In genomic region chr19:19538767-19539166, GRCh38 we compare ENCODE assay signal across 10 cellular contexts. TPM values are rescaled to one million over a fixed set of nuclear protein-coding genes. Genes with fewer than 3 reads are reported as not detected.
DNase-seq lines count a peak whose midpoint lies in the region; ATAC-seq, FAIRE-seq and TF ChIP-seq lines count a peak whose summit lies in the region.
"Had no signal": no experiment of that assay in that cellular context is flagged by ENCODE, and none has a peak within 500 bp of the region (broad histone marks: within the 10 kb centered on the region; RNA-seq: fewer than 3 reads in every experiment).

No MANE protein-coding gene starts in this region.

- H3K9me3 ChIP-seq in CD8-positive, alpha-beta T cell (ENCODE audit: low read length), result no peaks in the 10 kb centered on the region
- H3K9me3 ChIP-seq in astrocyte (ENCODE audit: insufficient read depth, low read depth, low read length), result no peaks in the 10 kb centered on the region
- H3K9me3 ChIP-seq: body of pancreas, mucosa of descending colon had no signal

- TF ChIP-seq CTCF in CD8-positive, alpha-beta T cell (IDR thresholded peaks at IDR 0.05), result no peak
- no peak for TF ChIP-seq CTCF in astrocyte (IDR thresholded peaks at IDR 0.05; ENCODE audit: insufficient read depth, low read depth, low read length)
- no peak for TF ChIP-seq CTCF in nephron (IDR thresholded peaks at IDR 0.05; ENCODE audit: unreplicated experiment in 3 of 3)
- no peak for TF ChIP-seq CTCF in HFFc6 (IDR thresholded peaks at IDR 0.05)

- peaks cover 5% of the 10 kb centered on the region for H4K20me1 ChIP-seq in astrocyte (ENCODE audit: insufficient read depth, low read length)

- no peak overlapping the region for H3K27ac ChIP-seq in CD8-positive, alpha-beta T cell (ENCODE audit: low read depth, low read length)
- H3K27ac ChIP-seq in astrocyte (ENCODE audit: low read depth, low read length), result no peak overlapping the region
- H3K27ac ChIP-seq: body of pancreas had no signal

- no peaks in the 10 kb centered on the region for H3K36me3 ChIP-seq in CD8-positive, alpha-beta T cell (ENCODE audit: insufficient read depth, low read length)
- H3K36me3 ChIP-seq in H7 (replicated peaks; ENCODE audit: control insufficient read depth, insufficient read depth, low read length) (no peaks in the 10 kb centered on the region), astrocyte (ENCODE audit: insufficient read depth, low read length) (no peaks in the 10 kb centered on the region)

- H3K36me3 Mint-ChIP-seq in CD8-positive, alpha-beta T cell, result no peaks in the 10 kb centered on the region
- H3K36me3 Mint-ChIP-seq in astrocyte (ENCODE audit: low read depth, unreplicated experiment) (peaks cover 8% of the 10 kb centered on the region), nephron (ENCODE audit: low read depth) (no peaks in the 10 kb centered on the region), HFFc6 (ENCODE audit: low read depth) (no peaks in the 10 kb centered on the region)

- H3K4me2 ChIP-seq in astrocyte (ENCODE audit: low read length), result peak overlapping the region; percentile 72

- H3K9me3 Mint-ChIP-seq in CD8-positive, alpha-beta T cell, result no peaks in the 10 kb centered on the region
- H3K9me3 Mint-ChIP-seq in astrocyte (ENCODE audit: unreplicated experiment) (peaks cover 2% of the 10 kb centered on the region), nephron (no peaks in the 10 kb centered on the region), HFFc6 (no peaks in the 10 kb centered on the region)

- no peak for ATAC-seq in CD8-positive, alpha-beta T cell

- no peaks in the 10 kb centered on the region for H3K79me2 ChIP-seq in astrocyte (ENCODE audit: insufficient read depth, low read length)

- peak overlapping the region; percentile 34 for H3K4me3 ChIP-seq in CD8-positive, alpha-beta T cell (ENCODE audit: low read depth, low read length)
- H3K4me3 ChIP-seq in H7 (ENCODE audit: insufficient read depth, low read depth, low read length), result peak overlapping the region; percentile 50; the same call in 1 of the 2 replicates
- no peak overlapping the region for H3K4me3 ChIP-seq in astrocyte (ENCODE audit: insufficient read depth, low read depth, low read length)
- H3K4me3 ChIP-seq: body of pancreas, mucosa of descending colon had no signal

- no peak overlapping the region for H2AFZ ChIP-seq in astrocyte (ENCODE audit: low read depth, low read length)

- no peaks in the 10 kb centered on the region for H3K27me3 ChIP-seq in CD8-positive, alpha-beta T cell (ENCODE audit: insufficient read depth, low read length)
- peaks cover 27% of the 10 kb centered on the region for H3K27me3 ChIP-seq in H7 (ENCODE audit: control insufficient read depth, insufficient read depth, low read length)
- peaks cover 22% of the 10 kb centered on the region for H3K27me3 ChIP-seq in astrocyte (ENCODE audit: insufficient read depth, low read length)

- H3K27me3 Mint-ChIP-seq in CD8-positive, alpha-beta T cell (ENCODE audit: low read depth), result no peaks in the 10 kb centered on the region
- peaks cover 17% of the 10 kb centered on the region for H3K27me3 Mint-ChIP-seq in astrocyte (ENCODE audit: low read depth, unreplicated experiment)
- H3K27me3 Mint-ChIP-seq in nephron (ENCODE audit: low read depth), result peaks cover 9% of the 10 kb centered on the region
- peaks cover 11% of the 10 kb centered on the region for H3K27me3 Mint-ChIP-seq in HFFc6 (ENCODE audit: insufficient read depth)

- H3K4me3 Mint-ChIP-seq in CD8-positive, alpha-beta T cell, result peak overlapping the region; percentile 62
- peak overlapping the region; percentile 20 for H3K4me3 Mint-ChIP-seq in astrocyte (ENCODE audit: unreplicated experiment)
- H3K4me3 Mint-ChIP-seq in nephron, result peak overlapping the region; percentile 73 to 82 (median 75)
- H3K4me3 Mint-ChIP-seq in HFFc6, result no peak overlapping the region

- CTCF ChIA-PET in CD8-positive, alpha-beta T cell (lab: Charles Lee), result interaction anchor here (0.6 kb wide), 1 partner anchor 87 kb away, joined by 4 read pairs; no protein-coding TSS in a partner anchor

- peaks cover 27% of the 10 kb centered on the region for H3K4me1 Mint-ChIP-seq in CD8-positive, alpha-beta T cell (ENCODE audit: low read depth)
- H3K4me1 Mint-ChIP-seq in astrocyte (ENCODE audit: low read depth, unreplicated experiment), result peaks cover 13% of the 10 kb centered on the region
- peaks cover 14% of the 10 kb centered on the region for H3K4me1 Mint-ChIP-seq in nephron
- no peaks in the 10 kb centered on the region for H3K4me1 Mint-ChIP-seq in HFFc6 (ENCODE audit: low read depth)

- no peak overlapping the region for H3K27ac Mint-ChIP-seq in CD8-positive, alpha-beta T cell
- H3K27ac Mint-ChIP-seq in astrocyte (ENCODE audit: unreplicated experiment) (peak overlapping the region; percentile 34), nephron (no peak overlapping the region), HFFc6 (no peak overlapping the region)

- DNase-seq in CD8-positive, alpha-beta T cell, result no peak
- no peak for DNase-seq in H7
- DNase-seq in astrocyte (ENCODE audit: low read depth), result no peak
- no peak for DNase-seq in D341Med (ENCODE audit: low spot score)
- DNase-seq in AG08395 (ENCODE audit: low spot score), result no peak
- DNase-seq in HFFc6, result no peak
- DNase-seq: RPMI8226 had no signal

- POLR2A ChIA-PET in CD8-positive, alpha-beta T cell (lab: Charles Lee), result no interaction called here

- H3K9ac ChIP-seq in astrocyte (ENCODE audit: low read length), result no peak overlapping the region

- no peak for FAIRE-seq in astrocyte (lab: Jason Lieb, UNC)

- H3K4me1 ChIP-seq in CD8-positive, alpha-beta T cell (ENCODE audit: insufficient read depth, low read length), result peaks cover 39% of the 10 kb centered on the region
- H3K4me1 ChIP-seq in astrocyte (ENCODE audit: insufficient read depth, low read length), result peaks cover 4% of the 10 kb centered on the region

- intact Hi-C loops in CD8-positive, alpha-beta T cell (cut with DNase I, micrococcal nuclease), result loop anchor here in 1 of 2 experiments (5.0 to 10.0 kb wide), 2 partner anchors 196 to 629 kb away; partner anchors contain the start of genes ZNF14 and ZNF486

RNA-seq across cellular contexts. Expression of gene CILP2, which starts 0.7 kb away (rescaled TPM):
- under 1 TPM; 0.71 to 0.81 TPM for total RNA-seq in CD8-positive, alpha-beta T cell
- 4.4 and 7.0 TPM in 2 replicates for total RNA-seq in H7 (2014; rRNA removed; shearing (Covaris generic))
- 3.9 and 6.0 TPM in 2 replicates for total RNA-seq in astrocyte
- under 1 TPM; 0.09 to 0.28 (median 0.15) TPM for total RNA-seq in HFFc6 (2021; fragmentation: NEBNext Ultra II Directional; extraction: Animal tissue kit (Norgen Biotek cat#: 25700))

RNA-seq across cellular contexts. Expression of gene YJEFN3, which starts 10.1 kb away (rescaled TPM):
- 1 to 10 TPM; 3.4 to 4.3 TPM for total RNA-seq in CD8-positive, alpha-beta T cell
- 0.74 and 1.2 TPM in 2 replicates for total RNA-seq in H7 (2014; rRNA removed; shearing (Covaris generic))
- total RNA-seq in astrocyte, result 8.1 and 9.8 TPM in 2 replicates
- 1 to 10 TPM; 1.4 to 2.5 (median 2.0) TPM for total RNA-seq in HFFc6 (2021; fragmentation: NEBNext Ultra II Directional; extraction: Animal tissue kit (Norgen Biotek cat#: 25700))

RNA-seq across cellular contexts. Expression of gene NDUFA13, which starts 22.7 kb away (rescaled TPM):
- 100 to 1,000 TPM; 151 to 166 TPM for total RNA-seq in CD8-positive, alpha-beta T cell
- total RNA-seq in H7 (2014; rRNA removed; shearing (Covaris generic)), result 249 and 291 TPM in 2 replicates
- total RNA-seq in astrocyte, result 311 and 347 TPM in 2 replicates
- total RNA-seq in HFFc6 (2021; fragmentation: NEBNext Ultra II Directional; extraction: Animal tissue kit (Norgen Biotek cat#: 25700)), result 100 to 1,000 TPM; 266 to 393 (median 323) TPM

RNA-seq across cellular contexts. Expression of gene TSSK6, which starts 23.4 kb away (rescaled TPM):
- total RNA-seq in CD8-positive, alpha-beta T cell, result 1 to 10 TPM; 3.6 to 3.7 TPM
- 4.7 and 9.8 TPM in 2 replicates for total RNA-seq in H7 (2014; rRNA removed; shearing (Covaris generic))
- 1.8 TPM in 2 replicates for total RNA-seq in astrocyte
- 1 to 10 TPM in 2 of 6 experiments, under 1 TPM in 4; 0.61 to 1.3 (median 0.92) TPM for total RNA-seq in HFFc6 (2021; fragmentation: NEBNext Ultra II Directional; extraction: Animal tissue kit (Norgen Biotek cat#: 25700))
